Comparison of ENCODE assay signal across 22 cellular contexts in genomic region chr1:39305555-39305954, GRCh38.
A peak's percentile ranks its signal among the peaks of the same experiment; 100 is the strongest.
DNase-seq lines count a peak whose midpoint lies in the region; ATAC-seq and TF ChIP-seq lines count a peak whose summit lies in the region.
"Had no signal": no experiment of that assay in that cellular context is flagged by ENCODE, and none has a peak within 500 bp of the region (broad histone marks: within the 10 kb centered on the region; RNA-seq: fewer than 3 reads in every experiment).

No MANE protein-coding gene starts in this region.

- DNase-seq in activated T-cell treated with anti-CD3 and anti-CD28 coated beads, Interleukin-2, amount 50 U/mL, for 24 hours = no peak
- DNase-seq in activated T-cell treated with anti-CD3 and anti-CD28 coated beads, Interleukin-2, amount 50 U/mL, for 1 hour = no peak
- DNase-seq in GM12865 (ENCODE audit: low read depth) = peak; percentile 9
- DNase-seq in activated T-helper 1 cell treated with anti-CD3 and anti-CD28 coated beads, Interleukin-12 subunit alpha, Interleukin-12 subunit beta, Interleukin-2, Interleukin-4 antibody, amounts not matched to agents 30 ng/mL and 10 ng/mL and 1 ng/mL, durations not matched to agents 14 hours and 24 hours and 36 hours (ENCODE audit: low spot score) = no peak
- DNase-seq in naive thymus-derived CD8-positive, alpha-beta T cell = no peak
- DNase-seq in DMS79 (lab: John Stamatoyannopoulos, UW) = no peak
- DNase-seq in cardiac septum (ENCODE audit: low spot score) = no peak
- DNase-seq in GM19240 (ENCODE audit: insufficient read length, low spot score) = no peak
- DNase-seq: activated CD4-positive, alpha-beta T cell treated with anti-CD3 and anti-CD28 coated beads for 48 hours; aorta; endodermal cell; hippocampal formation; KBM-7; kidney; NCI-H1092 treated with DMSO at 0.1 percent for 48 hours; NCI-H2081 treated with DMSO at 0.1 percent for 48 hours; NCI-H526; PC-3; uterus had no signal

- H3K27ac Mint-ChIP-seq in activated T-cell treated with anti-CD3 and anti-CD28 coated beads, Interleukin-2, amount 50 U/mL, for 24 hours = peak overlapping the region; percentile 45
- H3K27ac Mint-ChIP-seq in activated T-helper 1 cell treated with anti-CD3 and anti-CD28 coated beads, Interleukin-12 subunit alpha, Interleukin-12 subunit beta, Interleukin-2, Interleukin-4 antibody, amounts not matched to agents 30 ng/mL and 10 ng/mL and 1 ng/mL, durations not matched to agents 14 hours and 24 hours and 36 hours = peak overlapping the region; percentile 21
- peak overlapping the region in 8 of 10 donors; percentile 6 to 66 (median 38) for H3K27ac Mint-ChIP-seq in naive thymus-derived CD8-positive, alpha-beta T cell
- H3K27ac Mint-ChIP-seq: endodermal cell, mesothelial cell of epicardium had no signal

- intact Hi-C loops in activated T-helper 1 cell treated with anti-CD3 and anti-CD28 coated beads, Interleukin-12 subunit alpha, Interleukin-12 subunit beta, Interleukin-2, Interleukin-4 antibody, amounts not matched to agents 30 ng/mL and 10 ng/mL and 1 ng/mL, durations not matched to agents 14 hours and 24 hours and 36 hours (cut with micrococcal nuclease) = no loop called here
- intact Hi-C loops in cardiac septum (cut with DNase I) = no loop called here

- ATAC-seq in naive thymus-derived CD8-positive, alpha-beta T cell = no peak
- ATAC-seq: PC-3 had no signal

- no peaks in the 10 kb centered on the region for H3K9me3 Mint-ChIP-seq in activated T-cell treated with anti-CD3 and anti-CD28 coated beads, Interleukin-2, amount 50 U/mL, for 24 hours
- H3K9me3 Mint-ChIP-seq in activated T-helper 1 cell treated with anti-CD3 and anti-CD28 coated beads, Interleukin-12 subunit alpha, Interleukin-12 subunit beta, Interleukin-2, Interleukin-4 antibody, amounts not matched to agents 30 ng/mL and 10 ng/mL and 1 ng/mL, durations not matched to agents 14 hours and 24 hours and 36 hours = no peaks in the 10 kb centered on the region
- no peaks in the 10 kb centered on the region for H3K9me3 Mint-ChIP-seq in naive thymus-derived CD8-positive, alpha-beta T cell
- H3K9me3 Mint-ChIP-seq: mesothelial cell of epicardium had no signal

- H3K27me3 Mint-ChIP-seq in activated T-cell treated with anti-CD3 and anti-CD28 coated beads, Interleukin-2, amount 50 U/mL, for 24 hours = no peaks in the 10 kb centered on the region
- H3K27me3 Mint-ChIP-seq in activated T-helper 1 cell treated with anti-CD3 and anti-CD28 coated beads, Interleukin-12 subunit alpha, Interleukin-12 subunit beta, Interleukin-2, Interleukin-4 antibody, amounts not matched to agents 30 ng/mL and 10 ng/mL and 1 ng/mL, durations not matched to agents 14 hours and 24 hours and 36 hours (ENCODE audit: insufficient read depth) = no peaks in the 10 kb centered on the region
- H3K27me3 Mint-ChIP-seq in naive thymus-derived CD8-positive, alpha-beta T cell = no peaks in the 10 kb centered on the region

- no peaks in the 10 kb centered on the region for H3K4me1 Mint-ChIP-seq in activated T-cell treated with anti-CD3 and anti-CD28 coated beads, Interleukin-2, amount 50 U/mL, for 24 hours (ENCODE audit: low read depth)
- H3K4me1 Mint-ChIP-seq in activated T-helper 1 cell treated with anti-CD3 and anti-CD28 coated beads, Interleukin-12 subunit alpha, Interleukin-12 subunit beta, Interleukin-2, Interleukin-4 antibody, amounts not matched to agents 30 ng/mL and 10 ng/mL and 1 ng/mL, durations not matched to agents 14 hours and 24 hours and 36 hours (ENCODE audit: low read depth) = no peaks in the 10 kb centered on the region
- no peaks in the 10 kb centered on the region for H3K4me1 Mint-ChIP-seq in naive thymus-derived CD8-positive, alpha-beta T cell
- H3K4me1 Mint-ChIP-seq: endodermal cell, mesothelial cell of epicardium had no signal

- no peak overlapping the region for H3K4me3 Mint-ChIP-seq in activated T-cell treated with anti-CD3 and anti-CD28 coated beads, Interleukin-2, amount 50 U/mL, for 24 hours
- no peak overlapping the region for H3K4me3 Mint-ChIP-seq in activated T-helper 1 cell treated with anti-CD3 and anti-CD28 coated beads, Interleukin-12 subunit alpha, Interleukin-12 subunit beta, Interleukin-2, Interleukin-4 antibody, amounts not matched to agents 30 ng/mL and 10 ng/mL and 1 ng/mL, durations not matched to agents 14 hours and 24 hours and 36 hours
- H3K4me3 Mint-ChIP-seq in naive thymus-derived CD8-positive, alpha-beta T cell = no peak overlapping the region
- H3K4me3 Mint-ChIP-seq: CD14-positive monocyte, endodermal cell, mesothelial cell of epicardium had no signal

- H3K4me3 ChIP-seq in GM12865 (ENCODE audit: low read depth, low read length) = no peak overlapping the region
- H3K4me3 ChIP-seq: HAP-1, uterus had no signal

- H3K36me3 Mint-ChIP-seq in activated T-cell treated with anti-CD3 and anti-CD28 coated beads, Interleukin-2, amount 50 U/mL, for 24 hours (ENCODE audit: low read depth) = peaks cover 79% of the 10 kb centered on the region
- H3K36me3 Mint-ChIP-seq in activated T-helper 1 cell treated with anti-CD3 and anti-CD28 coated beads, Interleukin-12 subunit alpha, Interleukin-12 subunit beta, Interleukin-2, Interleukin-4 antibody, amounts not matched to agents 30 ng/mL and 10 ng/mL and 1 ng/mL, durations not matched to agents 14 hours and 24 hours and 36 hours (ENCODE audit: low read depth) = peaks cover 45% of the 10 kb centered on the region
- H3K36me3 Mint-ChIP-seq in naive thymus-derived CD8-positive, alpha-beta T cell = peaks cover 14 to 92% (median 29%) of the 10 kb centered on the region in 3 donors

- POLR2A ChIA-PET in naive thymus-derived CD8-positive, alpha-beta T cell (lab: Charles Lee) = interaction anchor here (0.7 kb wide), 1 partner anchor 1615 kb away, joined by 5 read pairs; a partner anchor contains a TSS

- no peak for TF ChIP-seq CTCF in GM12865 (IDR thresholded peaks at IDR 0.05; ENCODE audit: insufficient read depth, low read depth, low read length, missing control alignments)
